In genomic region chr5:146902471-146902870, GRCh38 we compare ENCODE assay signal across 24 cellular contexts. TPM values are rescaled to one million over a fixed set of nuclear protein-coding genes. Genes with fewer than 3 reads are reported as not detected.
DNase-seq lines count a peak whose midpoint lies in the region; ATAC-seq, FAIRE-seq and TF ChIP-seq lines count a peak whose summit lies in the region.
"Had no signal": no experiment of that assay in that cellular context is flagged by ENCODE, and none has a peak within 500 bp of the region (broad histone marks: within the 10 kb centered on the region; RNA-seq: fewer than 3 reads in every experiment).

No MANE protein-coding gene starts in this region.

- H3K36me3 ChIP-seq in WERI-Rb-1: no peaks in the 10 kb centered on the region
- H3K36me3 ChIP-seq in neuronal stem cell (replicated peaks in 1 of 2; ENCODE audit: control insufficient read depth in 2 of 2, insufficient read depth in 2 of 2, low read length in 2 of 2): no peaks in the 10 kb centered on the region
- H3K36me3 ChIP-seq: BE2C; BLaER1 treated with 17β-estradiol and CSF1 and Interleukin-3, amounts not matched to agents 10 nM and 100 nM had no signal

- no peak overlapping the region for H3K9ac ChIP-seq in neuronal stem cell (ENCODE audit: low read depth, low read length, poor library complexity)
- H3K9ac ChIP-seq: BLaER1 treated with 17β-estradiol and CSF1 and Interleukin-3, amounts not matched to agents 10 nM and 100 nM had no signal

- H3K9me3 ChIP-seq in WERI-Rb-1 (ENCODE audit: severe bottlenecking): peaks cover 2% of the 10 kb centered on the region
- H3K9me3 ChIP-seq in neuronal stem cell (replicated peaks in 1 of 2; ENCODE audit: control insufficient read depth in 2 of 2, insufficient read depth in 1 of 2, low read depth in 1 of 2, low read length in 2 of 2): peaks cover 0 to under 1% of the 10 kb centered on the region in 2 donors
- H3K9me3 ChIP-seq: A549, BE2C had no signal

- no peak overlapping the region for H3K4me3 ChIP-seq in WERI-Rb-1 (ENCODE audit: low read depth, low read length)
- H3K4me3 ChIP-seq in neuronal stem cell (ENCODE audit: low read length in 2 of 2): no peak overlapping the region
- no peak overlapping the region for H3K4me3 ChIP-seq in coronary artery
- H3K4me3 ChIP-seq: A549; BLaER1 treated with 17β-estradiol and CSF1 and Interleukin-3, amounts not matched to agents 10 nM and 100 nM; GM12878; GM23338 had no signal

- no peak overlapping the region for H2BK5ac ChIP-seq in neuronal stem cell (ENCODE audit: low read length)

- no peak overlapping the region for H2BK120ac ChIP-seq in neuronal stem cell (ENCODE audit: low read depth, low read length)

- no peak overlapping the region for H4K91ac ChIP-seq in neuronal stem cell (ENCODE audit: low read depth, low read length, poor library complexity)

- H3K27me3 ChIP-seq in WERI-Rb-1 (ENCODE audit: insufficient read depth, low read depth, severe bottlenecking): no peaks in the 10 kb centered on the region
- H3K27me3 ChIP-seq in neuronal stem cell (ENCODE audit: control insufficient read depth in 3 of 3, insufficient read depth in 3 of 3, low read depth in 1 of 3, low read length in 3 of 3): no peaks in the 10 kb centered on the region
- H3K27me3 ChIP-seq: BLaER1 treated with 17β-estradiol and CSF1 and Interleukin-3, amounts not matched to agents 10 nM and 100 nM had no signal

- FAIRE-seq in D721Med (lab: Jason Lieb, UNC): peak; percentile 58
- FAIRE-seq: A549, GM12878, GM19239 had no signal

- H3K27ac ChIP-seq in WERI-Rb-1 (no peak overlapping the region), neuronal stem cell (replicated peaks; ENCODE audit: low read length) (peak overlapping the region; percentile 57), coronary artery (no peak overlapping the region)
- H3K27ac ChIP-seq: A549; BLaER1 treated with 17β-estradiol and CSF1 and Interleukin-3, amounts not matched to agents 10 nM and 100 nM had no signal

- H3K4ac ChIP-seq in neuronal stem cell (ENCODE audit: low read length): no peak overlapping the region

- WGBS in neuronal stem cell (ENCODE audit: extremely low coverage in 2 of 2, insufficient read length in 2 of 2, insufficient replicate concordance in 1 of 2), 2 donors: no CpG with 5 or more reads among the region's 3 CpGs

- H3K23ac ChIP-seq in neuronal stem cell (ENCODE audit: low read depth, low read length, poor library complexity): no peak overlapping the region

- no peak overlapping the region for H4K8ac ChIP-seq in neuronal stem cell (ENCODE audit: low read depth, low read length)

- no peak for ATAC-seq in GM21381 (IDR thresholded peaks at IDR 0.05; ENCODE audit: unreplicated experiment)
- ATAC-seq: A549, GM12878, GM23338, HCT116 had no signal

- H2AFZ ChIP-seq in neuronal stem cell (ENCODE audit: low read length): no peak overlapping the region

- H3K4me2 ChIP-seq in neuronal stem cell (ENCODE audit: insufficient read depth, low read length, poor library complexity, severe bottlenecking): no peak overlapping the region
- H3K4me2 ChIP-seq: A549; BLaER1 treated with 17β-estradiol and CSF1 and Interleukin-3, amounts not matched to agents 10 nM and 100 nM; GM23338 had no signal

- H2BK12ac ChIP-seq in neuronal stem cell (ENCODE audit: low read length): no peak overlapping the region

- no peak overlapping the region for H3K18ac ChIP-seq in neuronal stem cell (ENCODE audit: low read length)

- H3K4me1 ChIP-seq in neuronal stem cell (ENCODE audit: control insufficient read depth in 2 of 2, insufficient read depth in 1 of 2, low read depth in 1 of 2, low read length in 2 of 2): no peaks in the 10 kb centered on the region
- H3K4me1 ChIP-seq: A549, BE2C had no signal

- no peak overlapping the region for H2AK5ac ChIP-seq in neuronal stem cell (ENCODE audit: low read depth, low read length)

- no peak for TF ChIP-seq CTCF in D721Med (IDR thresholded peaks at IDR 0.05; ENCODE audit: insufficient read depth, missing control alignments)
- TF ChIP-seq CTCF in WERI-Rb-1 (IDR thresholded peaks at IDR 0.05; ENCODE audit: low read depth, low read length): no peak
- no peak for TF ChIP-seq CTCF in coronary artery (IDR thresholded peaks at IDR 0.05)

- no peak for DNase-seq in D721Med (ENCODE audit: insufficient read length, low spot score)
- DNase-seq in NCI-H82 (lab: John Stamatoyannopoulos, UW): peak; percentile 83
- DNase-seq in WERI-Rb-1: peak; percentile 24
- no peak for DNase-seq in neuronal stem cell (ENCODE audit: low spot score)
- no peak for DNase-seq in hippocampal formation (lab: John Stamatoyannopoulos, UW)
- DNase-seq in coronary artery (ENCODE audit: low spot score): no peak
- DNase-seq: 8988T; ACHN; AML-193; BE2C; CD4-positive, alpha-beta T cell; CD8-positive, alpha-beta memory T cell; DMS153; DMS79; EL; GDM1; H9 had no signal

- no peaks in the 10 kb centered on the region for H3K79me1 ChIP-seq in neuronal stem cell (ENCODE audit: low read depth, low read length)

- no peak overlapping the region for H3K14ac ChIP-seq in neuronal stem cell (ENCODE audit: low read length)

- H2BK15ac ChIP-seq in neuronal stem cell (ENCODE audit: low read length): no peak overlapping the region

RNA-seq across cellular contexts. Expression of gene PPP2R2B, which starts 23.9 kb away (rescaled TPM):
- 52.9 TPM for polyA plus RNA-seq in neuronal stem cell (2013, experiment 1 of 2)
- 52.6 TPM for polyA plus RNA-seq in neuronal stem cell (2013, experiment 2 of 2)
- polyA plus RNA-seq: A549, GM12878 had no signal

Comparison
In these comparisons a context has a peak if more than half of its experiments do, and no peak if none do; other contexts are left out.
1. DNase-seq: peak in NCI-H82 (single experiment) and WERI-Rb-1 (single experiment); none in D721Med (single experiment), neuronal stem cell (single experiment), hippocampal formation (0 of 2) and coronary artery (single experiment).